In the genomic region with DNA sequence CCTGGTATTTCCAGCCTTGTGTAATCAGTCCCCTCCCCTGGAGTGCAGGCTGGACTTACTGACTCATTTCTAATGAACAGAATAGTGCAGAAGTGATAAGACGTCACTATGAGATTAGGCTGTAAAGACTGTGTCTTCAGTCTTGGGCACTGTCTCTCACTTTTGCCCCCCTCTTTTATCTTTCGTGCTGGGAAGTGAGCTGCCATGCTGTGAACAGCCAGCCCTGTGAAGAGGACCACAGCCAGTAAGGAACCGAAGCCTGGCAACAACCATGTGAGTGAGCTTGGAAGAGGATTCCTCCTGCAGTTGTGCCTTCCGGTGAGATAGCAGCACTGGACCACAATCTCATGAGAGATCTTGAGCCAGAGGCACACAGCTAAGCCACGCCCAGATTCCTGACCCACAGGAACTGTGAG, we compare ENCODE assay signal across 2 cellular contexts.
TF ChIP-seq lines count a peak whose summit lies in the region.

No MANE protein-coding gene starts in this region.

TF ChIP-seq in GM23338, 12 proteins besides CTCF, POLR2A, EP300 and RAD21 (continued from another document and continues in another):
- no peak for TF ChIP-seq REST (IDR thresholded peaks at IDR 0.05; ENCODE audit: unreplicated experiment)
- no peak for TF ChIP-seq EZH2 (IDR thresholded peaks at IDR 0.05; ENCODE audit: low read depth, unreplicated experiment)
- TF ChIP-seq NANOG (IDR thresholded peaks at IDR 0.05; ENCODE audit: borderline replicate concordance), result no peak
- TF ChIP-seq POLR2AphosphoS5 (IDR thresholded peaks at IDR 0.05; ENCODE audit: low read depth), result no peak
- TF ChIP-seq ETS1 (IDR thresholded peaks at IDR 0.05), result no peak
- TF ChIP-seq ZNF114 (CRISPR knock-in tag; IDR thresholded peaks at IDR 0.05), result no peak
- no peak for TF ChIP-seq JUNB (IDR thresholded peaks at IDR 0.05; ENCODE audit: unreplicated experiment)
- no peak for TF ChIP-seq ZNF462 (CRISPR knock-in tag; IDR thresholded peaks at IDR 0.05)
- no peak for TF ChIP-seq ZNF331 (CRISPR knock-in tag; IDR thresholded peaks at IDR 0.05; ENCODE audit: low read depth)
- TF ChIP-seq EZH2phosphoT487 (IDR thresholded peaks at IDR 0.05; ENCODE audit: unreplicated experiment), result no peak

TF ChIP-seq in SK-N-SH, 30 proteins besides CTCF, POLR2A, EP300 and RAD21 (continued from another document):
- TF ChIP-seq, protein P1, sequence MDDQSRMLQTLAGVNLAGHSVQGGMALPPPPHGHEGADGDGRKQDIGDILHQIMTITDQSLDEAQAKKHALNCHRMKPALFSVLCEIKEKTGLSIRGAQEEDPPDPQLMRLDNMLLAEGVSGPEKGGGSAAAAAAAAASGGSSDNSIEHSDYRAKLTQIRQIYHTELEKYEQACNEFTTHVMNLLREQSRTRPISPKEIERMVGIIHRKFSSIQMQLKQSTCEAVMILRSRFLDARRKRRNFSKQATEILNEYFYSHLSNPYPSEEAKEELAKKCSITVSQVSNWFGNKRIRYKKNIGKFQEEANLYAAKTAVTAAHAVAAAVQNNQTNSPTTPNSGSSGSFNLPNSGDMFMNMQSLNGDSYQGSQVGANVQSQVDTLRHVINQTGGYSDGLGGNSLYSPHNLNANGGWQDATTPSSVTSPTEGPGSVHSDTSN (IDR thresholded peaks at IDR 0.05), result no peak
- no peak for TF ChIP-seq POLR2AphosphoS5 (IDR thresholded peaks at IDR 0.05; ENCODE audit: low read depth, low read length)
- TF ChIP-seq MAX (IDR thresholded peaks at IDR 0.05; ENCODE audit: low read depth), result 0 out of 2 replicates have a peak, but pooled peaks have one; percentile 22
- TF ChIP-seq ZBTB33 (IDR thresholded peaks at IDR 0.05; ENCODE audit: borderline replicate concordance, low read depth), result no peak
- no peak for TF ChIP-seq ELF1 (IDR thresholded peaks at IDR 0.05)
- TF ChIP-seq FOXJ3 (CRISPR knock-in tag; IDR thresholded peaks at IDR 0.05), result no peak
- no peak for TF ChIP-seq TCF12 (IDR thresholded peaks at IDR 0.05)
- no peak for TF ChIP-seq SMC3 (IDR thresholded peaks at IDR 0.05; ENCODE audit: low read depth, low read length)
- no peak for TF ChIP-seq RXRA (IDR thresholded peaks at IDR 0.05; ENCODE audit: borderline replicate concordance, low read depth)
- TF ChIP-seq GATA2 (CRISPR knock-in tag; IDR thresholded peaks at IDR 0.05), result peak; percentile 59
- no peak for TF ChIP-seq USF1 (IDR thresholded peaks at IDR 0.05; ENCODE audit: borderline replicate concordance, low read depth)
- no peak for TF ChIP-seq TEAD4 (IDR thresholded peaks at IDR 0.05; ENCODE audit: borderline replicate concordance, insufficient read depth)
- peak; percentile 28; the same call in 1 of the 2 replicates for TF ChIP-seq MXI1 (IDR thresholded peaks at IDR 0.05; ENCODE audit: low read depth, low read length)
